In the genomic region with DNA sequence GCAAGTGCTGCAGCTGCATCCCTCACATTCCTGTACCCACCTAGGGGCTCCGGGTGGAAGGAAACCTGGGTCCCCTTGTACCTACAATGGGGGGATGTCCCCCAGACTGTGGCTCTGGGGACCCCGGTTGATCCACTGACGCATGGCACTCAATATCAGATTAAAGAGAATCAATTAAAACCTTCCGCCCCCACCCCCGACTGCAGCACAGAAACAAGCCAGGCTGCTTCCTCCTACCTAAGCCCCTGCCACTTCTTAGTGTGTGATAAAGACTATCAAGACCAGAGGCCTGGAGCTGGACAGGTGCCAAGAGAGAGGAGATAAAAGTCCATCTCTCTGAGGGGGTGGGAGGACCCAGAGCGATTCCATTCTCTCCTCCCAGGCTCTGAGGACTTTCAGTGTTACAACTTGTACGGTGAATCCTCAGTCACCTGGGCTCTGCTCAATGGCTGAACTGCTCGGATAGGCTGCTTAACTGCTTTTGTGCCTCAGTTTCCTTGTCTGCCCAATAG, we compare ENCODE assay signal across 1 cellular context.
TF ChIP-seq lines count a peak whose summit lies in the region.

No MANE protein-coding gene starts in this region.

TF ChIP-seq in GM12878, 131 proteins besides CTCF, POLR2A, EP300 and RAD21:
- no peak for TF ChIP-seq MYB (IDR thresholded peaks at IDR 0.05; ENCODE audit: borderline replicate concordance, low read depth, low read length)
- no peak for TF ChIP-seq CHD2 (IDR thresholded peaks at IDR 0.05; ENCODE audit: borderline replicate concordance, low read depth, low read length)
